Comparison of ENCODE assay signal across 1 cellular context in the genomic region with DNA sequence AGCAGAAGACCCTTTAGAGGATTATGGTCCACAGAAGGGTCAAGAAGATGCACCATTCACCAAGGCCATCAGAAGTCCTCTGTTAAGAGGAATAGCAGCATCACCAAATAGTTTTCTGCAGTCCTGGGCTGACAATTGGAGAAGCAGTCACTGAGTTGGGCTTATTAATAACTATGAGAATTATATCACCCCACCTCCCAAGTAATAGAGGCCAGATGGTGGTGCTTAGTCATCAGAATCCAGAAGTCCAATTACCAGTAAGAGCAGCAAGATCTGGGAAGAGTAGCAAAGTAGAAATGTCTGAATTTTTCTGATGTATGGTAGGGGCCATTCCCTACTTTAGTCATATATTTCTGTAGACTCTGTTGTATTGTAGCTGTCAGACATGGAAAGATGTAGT.
A peak's percentile ranks its signal among the peaks of the same experiment; 100 is the strongest.
TF ChIP-seq lines count a peak whose summit lies in the region.

No MANE protein-coding gene starts in this region.

TF ChIP-seq in K562, 482 proteins besides CTCF, POLR2A, EP300 and RAD21:
- TF ChIP-seq ZNF316 (IDR thresholded peaks at IDR 0.05): peak; percentile 42
- TF ChIP-seq ZNF551 (CRISPR knock-in tag; IDR thresholded peaks at IDR 0.05): no peak
- TF ChIP-seq, protein P1, sequence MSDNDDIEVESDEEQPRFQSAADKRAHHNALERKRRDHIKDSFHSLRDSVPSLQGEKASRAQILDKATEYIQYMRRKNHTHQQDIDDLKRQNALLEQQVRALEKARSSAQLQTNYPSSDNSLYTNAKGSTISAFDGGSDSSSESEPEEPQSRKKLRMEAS (CRISPR knock-in tag; IDR thresholded peaks at IDR 0.05): no peak
